ENCODE assay signal across 23 cellular contexts in the genomic region with DNA sequence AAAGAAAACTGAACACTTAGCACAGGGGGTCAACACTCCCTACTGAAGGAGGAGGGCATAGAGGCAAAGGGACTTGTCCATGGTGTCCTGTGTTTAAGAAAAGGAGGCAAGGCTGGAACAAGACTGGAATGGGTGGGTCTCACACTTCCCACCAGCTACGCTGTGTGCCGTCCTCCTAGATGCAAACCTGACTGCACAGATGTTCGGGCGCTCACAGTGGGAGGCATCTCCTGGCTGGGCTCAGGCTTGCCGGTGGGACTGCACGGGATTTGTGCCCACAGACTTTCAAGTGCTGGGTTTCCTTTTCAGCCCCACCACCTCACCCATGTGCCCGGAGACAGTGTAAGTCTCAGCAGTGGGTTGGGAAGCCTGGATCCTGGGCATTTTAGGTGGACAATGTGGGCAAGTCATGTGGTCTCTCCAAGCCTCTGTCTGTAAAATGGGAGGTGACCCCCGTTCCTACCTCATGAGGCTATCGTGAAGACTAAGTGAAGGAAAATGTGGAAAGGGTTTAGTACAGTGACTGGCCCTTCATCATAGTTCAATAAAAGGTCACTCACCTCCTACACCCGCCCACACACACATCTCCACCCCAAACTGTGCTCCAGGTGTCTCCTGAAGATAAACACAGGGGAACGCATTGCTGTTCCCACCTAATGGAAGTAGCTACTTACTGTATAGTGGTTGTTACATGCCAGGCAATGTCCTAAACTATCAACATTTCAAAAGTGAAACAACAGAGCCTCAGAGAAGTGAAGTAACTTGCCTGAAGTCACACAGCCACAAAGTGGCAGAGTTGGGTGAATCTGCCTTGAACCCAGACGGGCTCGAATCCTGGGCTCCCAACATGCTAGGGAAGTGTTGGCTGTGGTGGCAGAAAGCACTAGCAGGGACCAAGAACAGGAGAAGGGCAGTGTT. TPM values are rescaled to one million over a fixed set of nuclear protein-coding genes. Genes with fewer than 3 reads are reported as not detected.
DNase-seq lines count a peak whose midpoint lies in the region; ATAC-seq and TF ChIP-seq lines count a peak whose summit lies in the region.
"Had no signal": no experiment of that assay in that cellular context is flagged by ENCODE, and none has a peak within 500 bp of the region (broad histone marks: within the 10 kb centered on the region; RNA-seq: fewer than 3 reads in every experiment).

No MANE protein-coding gene starts in this region.

- WGBS in tibial nerve, 2 donors, result 88 to 89% methylated on average over 11 to 13 of the region's 13 CpGs

- no peak for DNase-seq in cardiac muscle cell (ENCODE audit: low read depth in 1 of 2, low spot score in 1 of 2)
- DNase-seq in cardiac septum (ENCODE audit: low spot score), result no peak
- no peak for DNase-seq in SK-N-MC (ENCODE audit: low read depth, low spot score)
- DNase-seq in tibial nerve (ENCODE audit: low spot score in 2 of 2), result no peak
- DNase-seq in islet precursor cell, result no peak
- DNase-seq: ACHN; activated CD4-positive, alpha-beta T cell treated with anti-CD3 and anti-CD28 coated beads for 4 hours; activated CD8-positive, alpha-beta memory T cell treated with anti-CD3 and anti-CD28 coated beads, Interleukin-2, amount 50 U/mL, for 4 hours; brain microvascular endothelial cell; H7; KBM-7; NCI-H146; NCI-H510A treated with DMSO at 0.1 percent for 48 hours; NK-92 treated with Interleukin-12 subunit alpha and Interleukin-12 subunit beta, amount 100 ng/mL, for 24 hours; SJCRH30; stimulated activated CD4-positive, alpha-beta T cell treated with anti-CD3 and anti-CD28 coated beads, Interleukin-4, amount 100 ng/mL, for 1 hour; stimulated activated naive CD4-positive, alpha-beta T cell treated with Interleukin-2 at 50 U/mL for 16 hours; transverse colon had no signal

- TF ChIP-seq EP300 in tibial nerve (IDR thresholded peaks at IDR 0.05), result no peak

- H3K27me3 ChIP-seq in cardiac muscle cell (no peaks in the 10 kb centered on the region), tibial nerve (no peaks in the 10 kb centered on the region)
- H3K27me3 ChIP-seq: BLaER1, brain microvascular endothelial cell, SJCRH30, transverse colon had no signal

- H3K36me3 ChIP-seq in cardiac muscle cell (peaks cover 33% of the 10 kb centered on the region), SK-N-MC (ENCODE audit: insufficient read depth, low read length) (peaks cover 52% of the 10 kb centered on the region), tibial nerve (peaks cover 0 to 56% (median 8%) of the 10 kb centered on the region in 3 donors)

- ATAC-seq in esophagus mucosa (peak; percentile 23), GM21717 (IDR thresholded peaks at IDR 0.05; ENCODE audit: unreplicated experiment) (no peak)

- H3K9ac ChIP-seq in SK-N-MC (ENCODE audit: insufficient read length), result no peak overlapping the region
- H3K9ac ChIP-seq: BLaER1 had no signal

- peak overlapping the region; percentile 95 for H3K27ac ChIP-seq in cardiac muscle cell
- H3K27ac ChIP-seq in SK-N-MC, result peak overlapping the region; percentile 63
- peak overlapping the region; percentile 47 for H3K27ac ChIP-seq in temporal lobe (ENCODE audit: low read depth, low read length)
- H3K27ac ChIP-seq in tibial nerve, result peak overlapping the region in 1 of 4 donors; percentile 3
- H3K27ac ChIP-seq: BLaER1, brain microvascular endothelial cell, coronary artery, SJCRH30, transverse colon had no signal

- intact Hi-C loops in cardiac septum (cut with DNase I), result no loop called here

- TF ChIP-seq CTCF in cardiac muscle cell (IDR thresholded peaks at IDR 0.05; ENCODE audit: low read depth, low read length) (no peak), tibial nerve (IDR thresholded peaks at IDR 0.05) (no peak)

- H3K4me3 ChIP-seq in cardiac muscle cell (no peak overlapping the region), SK-N-MC (no peak overlapping the region), tibial nerve (no peak overlapping the region)
- H3K4me3 ChIP-seq: BLaER1, coronary artery, SJCRH30, transverse colon had no signal

- TF ChIP-seq POLR2A in tibial nerve (IDR thresholded peaks at IDR 0.05), result no peak

- peaks cover 50% of the 10 kb centered on the region for H3K4me1 ChIP-seq in cardiac muscle cell (ENCODE audit: low read depth)
- H3K4me1 ChIP-seq in tibial nerve, result no peaks in the 10 kb centered on the region
- H3K4me1 ChIP-seq: SJCRH30, transverse colon had no signal

- no peaks in the 10 kb centered on the region for H3K9me3 ChIP-seq in cardiac muscle cell (ENCODE audit: low read depth)
- H3K9me3 ChIP-seq in SK-N-MC (ENCODE audit: low read depth, low read length), result no peaks in the 10 kb centered on the region
- no peaks in the 10 kb centered on the region for H3K9me3 ChIP-seq in tibial nerve
- H3K9me3 ChIP-seq: BLaER1, SJCRH30, transverse colon had no signal

RNA-seq across cellular contexts. Expression of gene ATP1A1, which starts 36.0 kb away (rescaled TPM):
- total RNA-seq in cardiac muscle cell, result 754 and 1,350 TPM in 2 replicates
- 665 and 1,094 TPM in 2 replicates for polyA plus RNA-seq in cardiac muscle cell
- 192 TPM for total RNA-seq in cardiac septum
- 371 TPM for total RNA-seq in esophagus mucosa
- total RNA-seq in temporal lobe, result 98.8 TPM
- 100 to 1,000 TPM; 226 to 325 (median 267) TPM for total RNA-seq in tibial nerve
